26 cellular contexts compared by ENCODE assay signal in genomic region chr6:154308986-154309385, GRCh38. TPM values are rescaled to one million over a fixed set of nuclear protein-coding genes. Genes with fewer than 3 reads are reported as not detected.
"Had no signal": no experiment of that assay in that cellular context is flagged by ENCODE, and none has a peak within 500 bp of the region (broad histone marks: within the 10 kb centered on the region; RNA-seq: fewer than 3 reads in every experiment).

No MANE protein-coding gene starts in this region.

- H3K27ac ChIP-seq: HL-60, RWPE1 had no signal

- ATAC-seq: Panc1, PC-3, T-cell had no signal

- H3K4me1 Mint-ChIP-seq: T-cell had no signal

- H3K36me3 Mint-ChIP-seq: IgD-negative memory B cell had no signal

- H3K9me3 ChIP-seq: SK-N-SH had no signal

- H3K4me3 Mint-ChIP-seq: T-cell had no signal

- FAIRE-seq: HTR-8/SVneo had no signal

- H3K27ac Mint-ChIP-seq: IgD-negative memory B cell, T-cell had no signal

- DNase-seq: KBM-7, NCI-H1092 treated with DMSO at 0.1 percent for 48 hours, NCI-H1436, NCI-H187, NCI-H2029, NCI-H2081 treated with DMSO at 0.1 percent for 48 hours, NCI-H2171, NCI-H226, NCI-H446, NCI-H510A, NCI-H524 treated with DMSO at 0.1 percent for 48 hours, NCI-H69, NCI-H774, PC-3, SHP77, SK-N-SH, SW 1271, T-cell had no signal

RNA-seq across cellular contexts. Expression of gene IPCEF1, which starts 47.6 kb away (rescaled TPM):
- total RNA-seq: LHCN-M2, MCF 10A, OCI-LY7 had no signal
- polyA plus RNA-seq: SK-N-SH had no signal
